In the genomic region with DNA sequence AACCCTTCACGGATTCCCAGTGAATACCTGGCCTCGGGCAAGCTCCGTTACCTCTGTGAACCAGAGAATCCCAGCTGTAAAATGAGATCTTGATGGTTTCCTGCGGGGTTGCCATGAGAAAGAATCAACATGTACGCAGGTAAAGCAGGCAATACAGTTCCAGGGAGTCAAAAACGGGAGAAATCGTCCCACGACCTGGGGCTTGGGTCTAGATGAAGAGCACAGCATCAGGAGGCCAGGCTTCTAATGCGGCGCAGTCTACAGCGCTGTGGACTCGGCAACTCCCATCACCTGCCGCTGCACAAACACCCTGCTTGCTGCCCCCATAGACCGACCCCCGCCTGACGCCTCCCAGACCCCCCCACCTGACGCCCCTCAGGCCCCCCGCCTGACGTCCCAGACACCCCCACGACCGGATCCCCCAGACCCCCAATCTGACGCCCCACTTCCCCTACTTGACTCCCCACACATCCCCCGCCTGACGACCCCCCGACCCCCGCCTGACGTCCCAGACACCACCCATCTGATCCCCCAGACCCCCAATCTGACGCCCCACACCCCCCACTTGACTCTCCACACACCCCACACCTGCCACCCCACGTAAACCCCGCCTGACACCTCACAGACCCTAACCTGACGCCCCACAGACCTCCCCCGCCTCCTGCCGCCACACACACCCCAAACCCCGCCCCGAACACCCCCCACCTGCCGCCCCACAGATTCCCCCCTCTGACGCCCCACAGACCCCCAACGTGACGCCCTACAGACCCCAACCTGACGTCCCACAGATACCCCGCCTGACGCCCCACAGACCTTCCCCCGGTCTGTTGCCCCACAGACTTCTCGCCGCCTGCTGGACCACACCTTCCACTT, we compare ENCODE assay signal across 8 cellular contexts. TPM values are rescaled to one million over a fixed set of nuclear protein-coding genes. Genes with fewer than 3 reads are reported as not detected.
A peak's percentile ranks its signal among the peaks of the same experiment; 100 is the strongest.
DNase-seq lines count a peak whose midpoint lies in the region; ATAC-seq and TF ChIP-seq lines count a peak whose summit lies in the region.

No MANE protein-coding gene starts in this region.

- peaks cover 33% of the 10 kb centered on the region for H3K4me1 Mint-ChIP-seq in HFFc6 (ENCODE audit: low read depth)
- H3K4me1 Mint-ChIP-seq in activated T-helper 17 cell treated with anti-CD3 and anti-CD28 coated beads, Interleukin-2, amount 50 U/mL, for 72 hours = peaks cover 9% of the 10 kb centered on the region

- H3K9me3 ChIP-seq in heart left ventricle (peaks cover 0 to 7% (median 0%) of the 10 kb centered on the region in 12 donors), sigmoid colon (no peaks in the 10 kb centered on the region)

- peak overlapping the region; percentile 89 for H3K4me3 Mint-ChIP-seq in HFFc6
- H3K4me3 Mint-ChIP-seq in activated T-helper 17 cell treated with anti-CD3 and anti-CD28 coated beads, Interleukin-2, amount 50 U/mL, for 72 hours = peak overlapping the region; percentile 94

- H3K4me1 ChIP-seq in heart left ventricle (peaks cover 5 to 40% (median 23%) of the 10 kb centered on the region in 12 donors), sigmoid colon (peaks cover 0 to 42% (median 34%) of the 10 kb centered on the region in 4 donors)

- WGBS in heart left ventricle, 4 donors = 6 to 13% (median 10%) methylated on average over 18 to 45 of the region's 45 CpGs
- WGBS in sigmoid colon, 2 donors = 9 to 20% methylated on average over 45 of the region's 45 CpGs

- no peak for TF ChIP-seq CTCF in AG04449 (IDR thresholded peaks at IDR 0.05; ENCODE audit: insufficient read depth, low read length, missing control alignments)
- no peak for TF ChIP-seq CTCF in HFFc6 (IDR thresholded peaks at IDR 0.05)
- TF ChIP-seq CTCF in heart left ventricle (IDR thresholded peaks at IDR 0.05) = no peak
- no peak for TF ChIP-seq CTCF in sigmoid colon (IDR thresholded peaks at IDR 0.05)

- H3K4me3 ChIP-seq in AG04449 (ENCODE audit: low read depth, low read length) (peak overlapping the region; percentile 69), heart left ventricle (peak overlapping the region in 10 of 12 donors; percentile 35 to 62 (median 52)), sigmoid colon (peak overlapping the region; percentile 31 to 54 (median 48))

- H3K36me3 ChIP-seq in heart left ventricle (peaks cover 4 to 21% (median 14%) of the 10 kb centered on the region in 9 donors), sigmoid colon (peaks cover 0 to 16% (median 9%) of the 10 kb centered on the region in 4 donors)

- peak overlapping the region; percentile 91 for H3K27ac Mint-ChIP-seq in HFFc6
- peak overlapping the region; percentile 55 for H3K27ac Mint-ChIP-seq in activated T-helper 17 cell treated with anti-CD3 and anti-CD28 coated beads, Interleukin-2, amount 50 U/mL, for 72 hours

- no peak for TF ChIP-seq EP300 in sigmoid colon (IDR thresholded peaks at IDR 0.05)

- no peaks in the 10 kb centered on the region for H3K27me3 Mint-ChIP-seq in HFFc6 (ENCODE audit: insufficient read depth)
- H3K27me3 Mint-ChIP-seq in activated T-helper 17 cell treated with anti-CD3 and anti-CD28 coated beads, Interleukin-2, amount 50 U/mL, for 72 hours = no peaks in the 10 kb centered on the region

- ATAC-seq in activated T-helper 17 cell treated with anti-CD3 and anti-CD28 coated beads, Interleukin-2, amount 50 U/mL, for 72 hours (replicated peaks) = no peak
- ATAC-seq in heart left ventricle (no peak), HG03108 (IDR thresholded peaks at IDR 0.05; ENCODE audit: unreplicated experiment) (no peak), GM21723 (IDR thresholded peaks at IDR 0.05; ENCODE audit: unreplicated experiment) (no peak)

- no peaks in the 10 kb centered on the region for H3K9me3 Mint-ChIP-seq in HFFc6
- H3K9me3 Mint-ChIP-seq in activated T-helper 17 cell treated with anti-CD3 and anti-CD28 coated beads, Interleukin-2, amount 50 U/mL, for 72 hours = no peaks in the 10 kb centered on the region

- intact Hi-C loops in heart left ventricle (cut with DNase I) (no loop called here), sigmoid colon (cut with DNase I) (loop anchor here (5.0 kb wide), 2 partner anchors 703 to 1573 kb away; a partner anchor contains a TSS)

- peaks cover 10% of the 10 kb centered on the region for H3K36me3 Mint-ChIP-seq in HFFc6 (ENCODE audit: low read depth)
- peaks cover 29% of the 10 kb centered on the region for H3K36me3 Mint-ChIP-seq in activated T-helper 17 cell treated with anti-CD3 and anti-CD28 coated beads, Interleukin-2, amount 50 U/mL, for 72 hours (ENCODE audit: low read depth)

- POLR2A ChIA-PET in AG04449 (lab: Yijun Ruan, JAX) = no interaction called here

- CTCF ChIA-PET in AG04449 (lab: Yijun Ruan, JAX) = interaction anchor here (1.0 kb wide), 1 partner anchor 13 kb away, joined by 4 read pairs; no protein-coding TSS in a partner anchor

- H3K27me3 ChIP-seq in heart left ventricle (no peaks in the 10 kb centered on the region), sigmoid colon (no peaks in the 10 kb centered on the region)

- no peak for TF ChIP-seq POLR2A in heart left ventricle (IDR thresholded peaks at IDR 0.05)
- TF ChIP-seq POLR2A in sigmoid colon (IDR thresholded peaks at IDR 0.05) = no peak

- H3K27ac ChIP-seq in heart left ventricle (peak overlapping the region in 4 of 12 donors; percentile 1 to 77 (median 48)), sigmoid colon (peak overlapping the region; percentile 57 to 82 (median 73))

- DNase-seq in AG04449 (ENCODE audit: low read depth, low spot score) (no peak), HFFc6 (no peak), heart left ventricle (peak in 4 of 5 donors; percentile 25 to 60 (median 33)), sigmoid colon (peak; percentile 68), KG1 (lab: John Stamatoyannopoulos, UW) (no peak)

RNA-seq across cellular contexts. Expression of a gene that starts 0.6 kb away (rescaled TPM):
- 10 to 100 TPM in 5 of 6 experiments, 1 to 10 TPM in 1; 9.2 to 11.4 (median 11.1) TPM for total RNA-seq in HFFc6 (2021; fragmentation: NEBNext Ultra II Directional; extraction: Animal tissue kit (Norgen Biotek cat#: 25700))
- total RNA-seq in activated T-helper 17 cell treated with anti-CD3 and anti-CD28 coated beads, Interleukin-2, amount 50 U/mL, for 72 hours = 1 to 10 TPM; 5.1 to 7.5 TPM
- total RNA-seq in heart left ventricle (10 to 100 TPM in 4 of 9 donors, 1 to 10 TPM in 5; 7.1 to 13.2 (median 9.2) TPM), sigmoid colon (10 to 100 TPM in 2 of 4 donors, 1 to 10 TPM in 2; 8.3 to 11.5 (median 10.0) TPM)
- polyA plus RNA-seq in heart left ventricle (1 to 10 TPM; 6.4 to 9.2 TPM), sigmoid colon (1 to 10 TPM; 5.4 to 7.4 (median 6.4) TPM)

RNA-seq across cellular contexts. Expression of a gene that starts 3.4 kb away (rescaled TPM):
- 1 to 10 TPM; 5.0 to 6.6 (median 6.3) TPM for total RNA-seq in HFFc6 (2021; fragmentation: NEBNext Ultra II Directional; extraction: Animal tissue kit (Norgen Biotek cat#: 25700))
- total RNA-seq in activated T-helper 17 cell treated with anti-CD3 and anti-CD28 coated beads, Interleukin-2, amount 50 U/mL, for 72 hours = 1 to 10 TPM; 3.7 to 4.3 TPM
- total RNA-seq in heart left ventricle (1 to 10 TPM; 4.4 to 6.6 (median 4.9) TPM), sigmoid colon (10 to 100 TPM; 13.0 to 15.7 (median 14.2) TPM)
- polyA plus RNA-seq in heart left ventricle (1 to 10 TPM; 2.4 to 5.9 TPM), sigmoid colon (1 to 10 TPM; 4.2 to 6.1 (median 4.9) TPM)

RNA-seq across cellular contexts. Expression of a gene that starts 54.8 kb away (rescaled TPM):
- total RNA-seq in HFFc6 (2021; fragmentation: NEBNext Ultra II Directional; extraction: Animal tissue kit (Norgen Biotek cat#: 25700)) = under 1 TPM; 0.17 to 0.66 (median 0.25) TPM
- total RNA-seq in activated T-helper 17 cell treated with anti-CD3 and anti-CD28 coated beads, Interleukin-2, amount 50 U/mL, for 72 hours = 1 to 10 TPM; 3.6 to 4.4 TPM
- total RNA-seq in heart left ventricle = 10 to 100 TPM in 2 of 9 donors, 1 to 10 TPM in 5, under 1 TPM in 2; 0.81 to 26.9 (median 1.0) TPM
- under 1 TPM; 0.55 to 0.76 TPM for polyA plus RNA-seq in heart left ventricle
- 1 to 10 TPM; 1.1 to 4.5 (median 2.9) TPM for total RNA-seq in sigmoid colon
- 10 to 100 TPM in 1 of 3 donors, 1 to 10 TPM in 2; 1.8 to 11.5 (median 3.7) TPM for polyA plus RNA-seq in sigmoid colon

Comparison
In these comparisons a context has a peak if more than half of its experiments do, and no peak if none do; other contexts are left out.
1. DNase-seq: peak in heart left ventricle (4 of 5) and sigmoid colon (single experiment); none in AG04449 (single experiment), HFFc6 (single experiment) and KG1 (single experiment).
2. Peak in every context shown above with its lines, with median percentiles within 50 percentile points of each other: H3K4me3 ChIP-seq.